30 cellular contexts compared by ENCODE assay signal in the genomic region with DNA sequence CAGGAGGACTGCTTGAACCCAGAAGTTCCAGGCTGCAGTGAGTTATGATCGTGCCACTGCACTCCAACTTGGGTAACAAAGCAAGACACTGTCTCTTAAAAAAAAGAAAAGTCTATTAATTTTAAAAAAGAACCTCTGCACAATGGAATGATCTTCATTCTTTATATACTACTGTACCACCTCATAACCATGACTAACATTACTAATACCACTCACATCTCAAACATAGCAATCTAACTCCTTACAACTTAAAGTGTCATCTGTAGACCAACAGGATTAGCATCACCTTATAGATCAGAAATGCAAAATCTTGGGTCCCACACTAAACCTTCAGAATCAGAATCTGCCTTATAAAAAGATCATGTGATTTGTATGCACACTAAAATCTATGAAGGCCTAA. TPM values are rescaled to one million over a fixed set of nuclear protein-coding genes. Genes with fewer than 3 reads are reported as not detected.
DNase-seq lines count a peak whose midpoint lies in the region; ATAC-seq and TF ChIP-seq lines count a peak whose summit lies in the region.
"Had no signal": no experiment of that assay in that cellular context is flagged by ENCODE, and none has a peak within 500 bp of the region (broad histone marks: within the 10 kb centered on the region; RNA-seq: fewer than 3 reads in every experiment).

No MANE protein-coding gene starts in this region.

- no peak overlapping the region for H3K9ac ChIP-seq in SK-N-SH

- no peak overlapping the region for H3K4me3 Mint-ChIP-seq in stimulated activated effector memory CD8-positive, alpha-beta T cell treated with anti-CD3 and anti-CD28 coated beads, Interleukin-12 subunit alpha, Interleukin-12 subunit beta, amount 100 ng/mL, for 72 hours
- H3K4me3 Mint-ChIP-seq in stimulated activated memory B cell treated with anti-CD40 and anti-IgM and Interleukin-4, amounts not matched to agents 10 μg/mL and 1 μg/mL and 100 μg/mL, for 72 hours = no peak overlapping the region
- H3K4me3 Mint-ChIP-seq: activated CD8-positive, alpha-beta T cell treated with anti-CD3 and anti-CD28 coated beads for 36 hours; mesothelial cell of epicardium; naive B cell had no signal

- H3K4me3 ChIP-seq in SK-N-SH (ENCODE audit: low read depth in 2 of 2, low read length in 1 of 2) (no peak overlapping the region), prostate gland (no peak overlapping the region)
- H3K4me3 ChIP-seq: breast epithelium, colonic mucosa, psoas muscle, tibial artery had no signal

- intact Hi-C loops in head of caudate nucleus (cut with DNase I) = no loop called here
- intact Hi-C loops in prostate gland (cut with DNase I) = no loop called here

- POLR2A ChIA-PET in SK-N-SH (lab: Yijun Ruan, JAX) = no interaction called here

- CTCF ChIA-PET in SK-N-SH (lab: Yijun Ruan, JAX) = no interaction called here

- peak; percentile 47 for DNase-seq in ELR (ENCODE audit: low read depth)
- DNase-seq in SK-N-SH = no peak
- DNase-seq in epithelial cell of prostate (ENCODE audit: low read depth, low spot score) = no peak
- DNase-seq in stimulated activated effector memory CD8-positive, alpha-beta T cell treated with anti-CD3 and anti-CD28 coated beads, Interleukin-12 subunit alpha, Interleukin-12 subunit beta, amount 100 ng/mL, for 72 hours (ENCODE audit: low spot score in 2 of 2) = no peak
- DNase-seq in head of caudate nucleus = no peak
- DNase-seq in prostate gland (ENCODE audit: low spot score) = no peak
- DNase-seq: activated CD4-positive, CD25-positive, alpha-beta regulatory T cell treated with anti-CD3 and anti-CD28 coated beads, Interleukin-2, amount 50 U/mL, for 72 hours; activated CD8-positive, alpha-beta memory T cell treated with anti-CD3 and anti-CD28 coated beads, Interleukin-2, amount 50 U/mL, for 48 hours; activated CD8-positive, alpha-beta T cell treated with anti-CD3 and anti-CD28 coated beads for 36 hours; C1 segment of cervical spinal cord; colonic mucosa; effector CD8-positive, alpha-beta T cell; glutamatergic neuron; islet precursor cell; naive B cell; NCI-H1048; NCI-H1694; NCI-H446; NCI-H748 treated with DMSO at 0.1 percent for 48 hours; psoas muscle; RPMI8226; stimulated activated CD4-positive, alpha-beta T cell treated with anti-CD3 and anti-CD28 coated beads, Interleukin-4, amount 100 ng/mL, for 1 hour; T-helper 2 cell; tibial artery had no signal

- no peaks in the 10 kb centered on the region for H3K27me3 Mint-ChIP-seq in stimulated activated memory B cell treated with anti-CD40 and anti-IgM and Interleukin-4, amounts not matched to agents 10 μg/mL and 1 μg/mL and 100 μg/mL, for 72 hours
- H3K27me3 Mint-ChIP-seq: activated CD8-positive, alpha-beta T cell treated with anti-CD3 and anti-CD28 coated beads for 36 hours; naive B cell had no signal

- TF ChIP-seq EP300 in SK-N-SH (IDR thresholded peaks at IDR 0.05; ENCODE audit: borderline replicate concordance in 1 of 2, low read depth in 1 of 2, low read length in 1 of 2) = no peak

- no peaks in the 10 kb centered on the region for H3K9me2 ChIP-seq in SK-N-SH

- peaks cover 30% of the 10 kb centered on the region for H3K4me1 Mint-ChIP-seq in stimulated activated effector memory CD8-positive, alpha-beta T cell treated with anti-CD3 and anti-CD28 coated beads, Interleukin-12 subunit alpha, Interleukin-12 subunit beta, amount 100 ng/mL, for 72 hours
- H3K4me1 Mint-ChIP-seq in stimulated activated memory B cell treated with anti-CD40 and anti-IgM and Interleukin-4, amounts not matched to agents 10 μg/mL and 1 μg/mL and 100 μg/mL, for 72 hours = peaks cover 32% of the 10 kb centered on the region
- H3K4me1 Mint-ChIP-seq: mesothelial cell of epicardium had no signal

- H3K27ac ChIP-seq in SK-N-SH (ENCODE audit: low read depth in 2 of 2, low read length in 1 of 2) (peak overlapping the region in 1 of 2 experiments; percentile 62; a peak in 2 of 4 replicates), epithelial cell of prostate (peak overlapping the region; percentile 12), prostate gland (no peak overlapping the region)
- H3K27ac ChIP-seq: breast epithelium, colonic mucosa, neutrophil, psoas muscle, tibial artery had no signal

- H3K9me3 ChIP-seq in SK-N-SH (no peaks in the 10 kb centered on the region), prostate gland (no peaks in the 10 kb centered on the region)
- H3K9me3 ChIP-seq: breast epithelium, colonic mucosa, neutrophil, psoas muscle, tibial artery had no signal

- H3K36me3 Mint-ChIP-seq in stimulated activated effector memory CD8-positive, alpha-beta T cell treated with anti-CD3 and anti-CD28 coated beads, Interleukin-12 subunit alpha, Interleukin-12 subunit beta, amount 100 ng/mL, for 72 hours = peaks cover 31% of the 10 kb centered on the region
- peaks cover 19% of the 10 kb centered on the region for H3K36me3 Mint-ChIP-seq in stimulated activated memory B cell treated with anti-CD40 and anti-IgM and Interleukin-4, amounts not matched to agents 10 μg/mL and 1 μg/mL and 100 μg/mL, for 72 hours

- peaks cover 0 to 6% of the 10 kb centered on the region in 2 experiments for H3K36me3 ChIP-seq in SK-N-SH (replicated peaks in 1 of 2; ENCODE audit: control insufficient read depth in 1 of 2, insufficient read depth in 2 of 2, low read length in 1 of 2)
- no peaks in the 10 kb centered on the region for H3K36me3 ChIP-seq in prostate gland
- H3K36me3 ChIP-seq: breast epithelium, colonic mucosa, neutrophil, tibial artery had no signal

- TF ChIP-seq RAD21 in SK-N-SH (IDR thresholded peaks at IDR 0.05; ENCODE audit: low read length) = no peak

- peaks cover 100% of the 10 kb centered on the region for H3K79me2 ChIP-seq in SK-N-SH (ENCODE audit: insufficient read depth)

- WGBS in SK-N-SH (ENCODE audit: low lambda C conversion rate) = 90% methylated on average over 1 of the region's 1 CpG
- WGBS in prostate gland = 93% methylated on average over 1 of the region's 1 CpG

- peak; percentile 55 for ATAC-seq in stimulated activated effector memory CD8-positive, alpha-beta T cell treated with anti-CD3 and anti-CD28 coated beads, Interleukin-12 subunit alpha, Interleukin-12 subunit beta, amount 100 ng/mL, for 72 hours
- ATAC-seq in stimulated activated memory B cell treated with anti-CD40 and anti-IgM and Interleukin-4, amounts not matched to agents 10 μg/mL and 1 μg/mL and 100 μg/mL, for 72 hours = no peak
- ATAC-seq: activated CD8-positive, alpha-beta T cell treated with anti-CD3 and anti-CD28 coated beads for 36 hours; activated naive CD4-positive, alpha-beta T cell treated with anti-CD3 and anti-CD28 coated beads, Interleukin-2, amount 50 U/mL, for 72 hours; sciatic nerve had no signal

- TF ChIP-seq CTCF in SK-N-SH (IDR thresholded peaks at IDR 0.05) (no peak), prostate gland (IDR thresholded peaks at IDR 0.05) (no peak)

- no peak overlapping the region for H3K27ac Mint-ChIP-seq in stimulated activated effector memory CD8-positive, alpha-beta T cell treated with anti-CD3 and anti-CD28 coated beads, Interleukin-12 subunit alpha, Interleukin-12 subunit beta, amount 100 ng/mL, for 72 hours
- H3K27ac Mint-ChIP-seq in stimulated activated memory B cell treated with anti-CD40 and anti-IgM and Interleukin-4, amounts not matched to agents 10 μg/mL and 1 μg/mL and 100 μg/mL, for 72 hours = no peak overlapping the region
- H3K27ac Mint-ChIP-seq: activated CD8-positive, alpha-beta T cell treated with anti-CD3 and anti-CD28 coated beads for 36 hours; activated naive CD4-positive, alpha-beta T cell treated with anti-CD3 and anti-CD28 coated beads, Interleukin-2, amount 50 U/mL, for 72 hours; mesothelial cell of epicardium had no signal

- no peaks in the 10 kb centered on the region for H3K27me3 ChIP-seq in SK-N-SH (ENCODE audit: insufficient read depth)
- no peaks in the 10 kb centered on the region for H3K27me3 ChIP-seq in prostate gland (replicated peaks; ENCODE audit: insufficient read depth)
- H3K27me3 ChIP-seq: breast epithelium, colonic mucosa, neutrophil, tibial artery had no signal

- no peak for TF ChIP-seq POLR2A in prostate gland (IDR thresholded peaks at IDR 0.05)

- no peak overlapping the region for H2AFZ ChIP-seq in SK-N-SH (ENCODE audit: low read depth)

- H3K4me1 ChIP-seq in SK-N-SH (ENCODE audit: control insufficient read depth in 1 of 2, insufficient read depth in 2 of 2, low read depth in 1 of 2, low read length in 1 of 2) (peaks cover 0 to 24% of the 10 kb centered on the region in 2 experiments; a peak in 1 of 4 replicates), prostate gland (replicated peaks) (no peaks in the 10 kb centered on the region)
- H3K4me1 ChIP-seq: breast epithelium, colonic mucosa had no signal

- H3F3A ChIP-seq in SK-N-SH (replicated peaks; ENCODE audit: insufficient read depth) = peaks cover 40% of the 10 kb centered on the region

- no peaks in the 10 kb centered on the region for H3K9me3 Mint-ChIP-seq in stimulated activated effector memory CD8-positive, alpha-beta T cell treated with anti-CD3 and anti-CD28 coated beads, Interleukin-12 subunit alpha, Interleukin-12 subunit beta, amount 100 ng/mL, for 72 hours
- H3K9me3 Mint-ChIP-seq in stimulated activated memory B cell treated with anti-CD40 and anti-IgM and Interleukin-4, amounts not matched to agents 10 μg/mL and 1 μg/mL and 100 μg/mL, for 72 hours = no peaks in the 10 kb centered on the region
- H3K9me3 Mint-ChIP-seq: activated naive CD4-positive, alpha-beta T cell treated with anti-CD3 and anti-CD28 coated beads, Interleukin-2, amount 50 U/mL, for 72 hours had no signal

- 0 out of 2 replicates have a peak overlapping the region, but pooled peaks have one; percentile 53 for H3K4me2 ChIP-seq in SK-N-SH

- peaks cover 83% of the 10 kb centered on the region for H4K20me1 ChIP-seq in SK-N-SH (ENCODE audit: insufficient read depth)

TF ChIP-seq in SK-N-SH, 30 proteins besides CTCF, POLR2A, EP300 and RAD21 (continues in another document):
- TF ChIP-seq TCF12 (IDR thresholded peaks at IDR 0.05) (no peak), CHD2 (IDR thresholded peaks at IDR 0.05; ENCODE audit: low read length, partially characterized antibody) (no peak), POLR2AphosphoS5 (IDR thresholded peaks at IDR 0.05; ENCODE audit: low read depth, low read length) (no peak), MEF2A (IDR thresholded peaks at IDR 0.05; ENCODE audit: borderline replicate concordance, low read depth) (no peak)
- TF ChIP-seq, protein P1, sequence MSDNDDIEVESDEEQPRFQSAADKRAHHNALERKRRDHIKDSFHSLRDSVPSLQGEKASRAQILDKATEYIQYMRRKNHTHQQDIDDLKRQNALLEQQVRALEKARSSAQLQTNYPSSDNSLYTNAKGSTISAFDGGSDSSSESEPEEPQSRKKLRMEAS (IDR thresholded peaks at IDR 0.05; ENCODE audit: low read depth) = no peak

RNA-seq across cellular contexts. Expression of gene MAP4, which starts 48.8 kb away (rescaled TPM):
- polyA plus RNA-seq in SK-N-SH (2012; rRNA removed) = 111 and 121 TPM in 2 replicates
- polyA plus RNA-seq in SK-N-SH (2012; cell fraction: cytosol; rRNA removed) = 68.5 and 83.2 TPM in 2 replicates
- 164 and 278 TPM in 2 replicates for polyA plus RNA-seq in SK-N-SH (2012; cell fraction: nucleus; rRNA removed)
- total RNA-seq in prostate gland = 100 to 1,000 TPM in 1 of 2 donors, 10 to 100 TPM in 1; 74.3 to 230 TPM
